26 cellular contexts compared by ENCODE assay signal in genomic region chr18:49564435-49564834, GRCh38. TPM values are rescaled to one million over a fixed set of nuclear protein-coding genes. Genes with fewer than 3 reads are reported as not detected.
DNase-seq lines count a peak whose midpoint lies in the region; ATAC-seq and TF ChIP-seq lines count a peak whose summit lies in the region.
"Had no signal": no experiment of that assay in that cellular context is flagged by ENCODE, and none has a peak within 500 bp of the region (broad histone marks: within the 10 kb centered on the region; RNA-seq: fewer than 3 reads in every experiment).

No MANE protein-coding gene starts in this region.

- peaks cover 10% of the 10 kb centered on the region for H3K36me3 Mint-ChIP-seq in MCF 10A (ENCODE audit: insufficient read depth, unreplicated experiment)
- peaks cover 11% of the 10 kb centered on the region for H3K36me3 Mint-ChIP-seq in nephron (ENCODE audit: low read depth)
- no peaks in the 10 kb centered on the region for H3K36me3 Mint-ChIP-seq in activated naive CD4-positive, alpha-beta T cell treated with anti-CD3 and anti-CD28 coated beads, Interleukin-2, amount 10 ng/mL, durations not matched to agents 7 days and 5 days
- no peaks in the 10 kb centered on the region for H3K36me3 Mint-ChIP-seq in HFFc6 (ENCODE audit: low read depth)
- H3K36me3 Mint-ChIP-seq: natural killer cell treated with Interleukin-12 subunit alpha and Interleukin-12 subunit beta and Interleukin-15 and Interleukin-18, amount 100 ng/mL, for 72 hours had no signal

- TF ChIP-seq CTCF in MCF 10A (IDR thresholded peaks at IDR 0.05; ENCODE audit: unreplicated experiment) (no peak), breast epithelium (IDR thresholded peaks at IDR 0.05) (no peak), foreskin keratinocyte (conservative IDR thresholded peaks at IDR 0.05) (no peak), nephron (IDR thresholded peaks at IDR 0.05; ENCODE audit: unreplicated experiment in 3 of 3) (no peak), HFFc6 (IDR thresholded peaks at IDR 0.05) (no peak)

- intact Hi-C loops in MCF 10A (cut with micrococcal nuclease) (no loop called here), breast epithelium (cut with DNase I; ENCODE audit: low total_unique reads) (no loop called here), right cardiac atrium (cut with DNase I) (loop anchor here in 3 of 4 donors (5.0 to 10.0 kb wide), 2 partner anchors 290 to 293 kb away; no protein-coding TSS in a partner anchor)

- ATAC-seq in foreskin keratinocyte (no peak), right cardiac atrium (no peak)
- ATAC-seq: activated T-cell treated with anti-CD3 and anti-CD28 coated beads, Interleukin-2, amount 50 U/mL, for 4 hours; natural killer cell treated with Interleukin-12 subunit alpha and Interleukin-12 subunit beta and Interleukin-15 and Interleukin-18, amount 100 ng/mL, for 72 hours had no signal

- 87% methylated on average over 1 of the region's 1 CpG for WGBS in right cardiac atrium

- H3K27me3 ChIP-seq in breast epithelium (peaks cover 0 to 21% of the 10 kb centered on the region in 2 donors), foreskin keratinocyte (no peaks in the 10 kb centered on the region), right cardiac atrium (ENCODE audit: control insufficient read depth, insufficient read depth) (no peaks in the 10 kb centered on the region)

- no peak overlapping the region for H3K27ac ChIP-seq in breast epithelium
- peak overlapping the region; percentile 87 for H3K27ac ChIP-seq in foreskin keratinocyte
- no peak overlapping the region for H3K27ac ChIP-seq in right cardiac atrium (ENCODE audit: low read length)
- H3K27ac ChIP-seq: GM23248, KMS-11, sigmoid colon, SK-N-MC, VCaP had no signal

- no peaks in the 10 kb centered on the region for H3K27me3 Mint-ChIP-seq in MCF 10A (ENCODE audit: insufficient read depth, unreplicated experiment)
- H3K27me3 Mint-ChIP-seq in nephron (ENCODE audit: low read depth): peaks cover 50% of the 10 kb centered on the region
- peaks cover 82% of the 10 kb centered on the region for H3K27me3 Mint-ChIP-seq in activated naive CD4-positive, alpha-beta T cell treated with anti-CD3 and anti-CD28 coated beads, Interleukin-2, amount 10 ng/mL, durations not matched to agents 7 days and 5 days
- H3K27me3 Mint-ChIP-seq in HFFc6 (ENCODE audit: insufficient read depth): peaks cover 54% of the 10 kb centered on the region

- H3K9me3 Mint-ChIP-seq in MCF 10A (ENCODE audit: unreplicated experiment) (no peaks in the 10 kb centered on the region), nephron (no peaks in the 10 kb centered on the region), HFFc6 (no peaks in the 10 kb centered on the region)
- H3K9me3 Mint-ChIP-seq in activated naive CD4-positive, alpha-beta T cell treated with anti-CD3 and anti-CD28 coated beads, Interleukin-2, amount 10 ng/mL, durations not matched to agents 7 days and 5 days: no peaks in the 10 kb centered on the region
- H3K9me3 Mint-ChIP-seq: activated CD4-positive, alpha-beta T cell treated with anti-CD3 and anti-CD28 coated beads, Interleukin-2, amount 10 ng/mL, durations not matched to agents 24 days and 14 days; activated T-cell treated with anti-CD3 and anti-CD28 coated beads, Interleukin-2, amount 50 U/mL, for 4 hours; endodermal cell; natural killer cell treated with Interleukin-12 subunit alpha and Interleukin-12 subunit beta and Interleukin-15 and Interleukin-18, amount 100 ng/mL, for 72 hours had no signal

- no peak for TF ChIP-seq POLR2A in breast epithelium (IDR thresholded peaks at IDR 0.05)

- H3K4me3 ChIP-seq in breast epithelium (no peak overlapping the region), right cardiac atrium (ENCODE audit: low read length) (no peak overlapping the region)
- H3K4me3 ChIP-seq: GM23248, sigmoid colon, SK-N-MC had no signal

- CTCF ChIA-PET in MCF 10A (lab: Yijun Ruan, JAX): no interaction called here
- CTCF ChIA-PET in activated naive CD4-positive, alpha-beta T cell treated with anti-CD3 and anti-CD28 coated beads, Interleukin-2, amount 10 ng/mL, durations not matched to agents 7 days and 5 days (lab: Charles Lee): interaction anchor here (1.4 kb wide), 1 partner anchor 54 kb away, joined by 3 read pairs; no protein-coding TSS in a partner anchor

- BruUV-seq in MCF 10A (replicated peaks; lab: Mats Ljungman, UMichigan): no TSS peak

- H3K9me3 ChIP-seq in breast epithelium (no peaks in the 10 kb centered on the region), right cardiac atrium (ENCODE audit: control insufficient read depth, low read length) (no peaks in the 10 kb centered on the region)
- H3K9me3 ChIP-seq: sigmoid colon, transverse colon had no signal

- POLR2A ChIA-PET in MCF 10A (lab: Yijun Ruan, JAX): interaction anchor here (0.8 kb wide), 1 partner anchor 77 kb away, joined by 3 read pairs; the partner anchor contains the start of gene C18orf32

- DNase-seq in MCF 10A (ENCODE audit: unreplicated experiment): no peak
- no peak for DNase-seq in breast epithelium (ENCODE audit: low spot score in 2 of 2)
- no peak for DNase-seq in foreskin keratinocyte
- no peak for DNase-seq in activated naive CD4-positive, alpha-beta T cell treated with anti-CD3 and anti-CD28 coated beads, Interleukin-2, amount 10 ng/mL, durations not matched to agents 7 days and 5 days
- no peak for DNase-seq in right cardiac atrium
- no peak for DNase-seq in HUDEP-2 (lab: John Stamatoyannopoulos, UW; ENCODE audit: unreplicated experiment in 76 of 76)
- DNase-seq in HFFc6: no peak
- DNase-seq: 8988T; activated CD4-positive, alpha-beta T cell treated with anti-CD3 and anti-CD28 coated beads, Interleukin-2, amount 10 ng/mL, durations not matched to agents 24 days and 14 days; activated T-cell treated with anti-CD3 and anti-CD28 coated beads, Interleukin-2, amount 50 U/mL, for 4 hours; cortex of kidney; endodermal cell; GDM1; NCI-H1436; NCI-H446 treated with DMSO at 0.1 percent for 48 hours; RPMI8226; sigmoid colon; stimulated activated CD8-positive, alpha-beta memory T cell treated with anti-CD3 and anti-CD28 coated beads, Interleukin-4, amount 100 ng/mL, for 48 hours; transverse colon had no signal

- H3K4me1 ChIP-seq in breast epithelium (peaks cover 0 to 9% of the 10 kb centered on the region in 2 donors), foreskin keratinocyte (peaks cover 11% of the 10 kb centered on the region), right cardiac atrium (ENCODE audit: control insufficient read depth, insufficient read depth, low read length) (peaks cover 5% of the 10 kb centered on the region)

- H3K4me3 Mint-ChIP-seq in MCF 10A (ENCODE audit: unreplicated experiment) (peak overlapping the region; percentile 66), nephron (peak overlapping the region; percentile 92 to 98 (median 96)), HFFc6 (no peak overlapping the region)
- H3K4me3 Mint-ChIP-seq in activated naive CD4-positive, alpha-beta T cell treated with anti-CD3 and anti-CD28 coated beads, Interleukin-2, amount 10 ng/mL, durations not matched to agents 7 days and 5 days: no peak overlapping the region
- H3K4me3 Mint-ChIP-seq: activated CD4-positive, alpha-beta T cell treated with anti-CD3 and anti-CD28 coated beads, Interleukin-2, amount 10 ng/mL, durations not matched to agents 24 days and 14 days; activated T-cell treated with anti-CD3 and anti-CD28 coated beads, Interleukin-2, amount 50 U/mL, for 4 hours; endodermal cell; natural killer cell treated with Interleukin-12 subunit alpha and Interleukin-12 subunit beta and Interleukin-15 and Interleukin-18, amount 100 ng/mL, for 72 hours had no signal

- H3K4me1 Mint-ChIP-seq in MCF 10A (ENCODE audit: insufficient read depth, unreplicated experiment) (peaks cover 55% of the 10 kb centered on the region), nephron (peaks cover 60% of the 10 kb centered on the region), HFFc6 (ENCODE audit: low read depth) (peaks cover 32% of the 10 kb centered on the region)
- peaks cover 31% of the 10 kb centered on the region for H3K4me1 Mint-ChIP-seq in activated naive CD4-positive, alpha-beta T cell treated with anti-CD3 and anti-CD28 coated beads, Interleukin-2, amount 10 ng/mL, durations not matched to agents 7 days and 5 days

- no peak overlapping the region for H3K27ac Mint-ChIP-seq in MCF 10A (ENCODE audit: low read depth, unreplicated experiment)
- H3K27ac Mint-ChIP-seq in nephron: no peak overlapping the region
- H3K27ac Mint-ChIP-seq in activated naive CD4-positive, alpha-beta T cell treated with anti-CD3 and anti-CD28 coated beads, Interleukin-2, amount 10 ng/mL, durations not matched to agents 7 days and 5 days: no peak overlapping the region
- no peak overlapping the region for H3K27ac Mint-ChIP-seq in HFFc6
- H3K27ac Mint-ChIP-seq: activated CD4-positive, alpha-beta T cell treated with anti-CD3 and anti-CD28 coated beads, Interleukin-2, amount 10 ng/mL, durations not matched to agents 24 days and 14 days; endodermal cell; natural killer cell treated with Interleukin-12 subunit alpha and Interleukin-12 subunit beta and Interleukin-15 and Interleukin-18, amount 100 ng/mL, for 72 hours had no signal

- H3K36me3 ChIP-seq in breast epithelium: no peaks in the 10 kb centered on the region
- H3K36me3 ChIP-seq: sigmoid colon, transverse colon had no signal

RNA-seq across cellular contexts. Expression of gene LIPG, which starts 2.6 kb away (rescaled TPM):
- total RNA-seq in MCF 10A (2022): 57.8 and 67.6 TPM in 2 replicates
- 1 to 10 TPM in 1 of 3 donors, under 1 TPM in 2; 0.16 to 1.6 (median 0.44) TPM for total RNA-seq in breast epithelium
- total RNA-seq in foreskin keratinocyte: 76.3 and 127 TPM in 2 replicates
- polyA plus RNA-seq in foreskin keratinocyte: 28.8 and 38.0 TPM in 2 replicates
- total RNA-seq in right cardiac atrium: 1 to 10 TPM in 1 of 4 donors, under 1 TPM in 3; 0.03 to 2.1 (median 0.19) TPM
- 0.07 TPM for polyA plus RNA-seq in right cardiac atrium
- total RNA-seq in HFFc6 (2021; fragmentation: NEBNext Ultra II Directional; extraction: Animal tissue kit (Norgen Biotek cat#: 25700)): not detected
- total RNA-seq: mononuclear cell had no signal

Comparison
In these comparisons a context has a peak if more than half of its experiments do, and no peak if none do; other contexts are left out.
1. RNA of gene LIPG, which starts 2.6 kb away (total RNA-seq): 76.3 to 127 TPM in foreskin keratinocyte and 57.8 to 67.6 TPM in MCF 10A; 0.16 to 1.6 TPM in breast epithelium, 0.03 to 2.1 TPM in right cardiac atrium and not detected in HFFc6; every median in the first group is over 10 times any median in the second.
2. H3K4me3 Mint-ChIP-seq: peak in MCF 10A (single experiment) and nephron (3 of 3); none in activated naive CD4-positive, alpha-beta T cell treated with anti-CD3 and anti-CD28 coated beads, Interleukin-2, amount 10 ng/mL, durations not matched to agents 7 days and 5 days (single experiment) and HFFc6 (single experiment).
3. intact Hi-C loops: an anchor here in right cardiac atrium (5.0 to 10.0 kb wide); none called in MCF 10A and breast epithelium.